Comparison of ENCODE assay signal across 1 cellular context in genomic region chr3:58607816-58608215, GRCh38.
A peak's percentile ranks its signal among the peaks of the same experiment; 100 is the strongest.
TF ChIP-seq lines count a peak whose summit lies in the region.

No MANE protein-coding gene starts in this region.

TF ChIP-seq in GM12878, 131 proteins besides CTCF, POLR2A, EP300 and RAD21:
- TF ChIP-seq NR2F1 (conservative IDR thresholded peaks at IDR 0.05) (peak; percentile 40; the same call in 1 of the 2 replicates), ZNF217 (IDR thresholded peaks at IDR 0.05) (no peak), USF2 (IDR thresholded peaks at IDR 0.05; ENCODE audit: borderline replicate concordance, low read depth, low read length) (no peak), RUNX3 (IDR thresholded peaks at IDR 0.05; ENCODE audit: low read length) (peak; percentile 61)
TF ChIP-seq in GM12878: peak in this region for 2.
